1 cellular context compared by ENCODE assay signal in genomic region chr11:117072517-117073218, GRCh38.
TF ChIP-seq lines count a peak whose summit lies in the region.

No MANE protein-coding gene starts in this region.

TF ChIP-seq in HepG2, 621 proteins besides CTCF, POLR2A, EP300 and RAD21 (continued from another document and continues in another):
- TF ChIP-seq ZHX2 (IDR thresholded peaks at IDR 0.05; ENCODE audit: low read depth) (no peak), ZHX2 (CRISPR knock-in tag; IDR thresholded peaks at IDR 0.05; ENCODE audit: borderline replicate concordance) (no peak), TBL1XR1 (IDR thresholded peaks at IDR 0.05; ENCODE audit: borderline replicate concordance, low read length, partially characterized antibody) (peak; percentile 80), TFE3 (CRISPR knock-in tag; IDR thresholded peaks at IDR 0.05) (peak; percentile 35; the same call in 1 of the 2 replicates), MAFF (IDR thresholded peaks at IDR 0.05; ENCODE audit: low read depth, low read length) (peak; percentile 92), ZFX (CRISPR knock-in tag; IDR thresholded peaks at IDR 0.05; ENCODE audit: low read depth) (no peak), ZNF142 (CRISPR knock-in tag; IDR thresholded peaks at IDR 0.05) (no peak), WIZ (CRISPR knock-in tag; IDR thresholded peaks at IDR 0.05) (no peak), NR2F6 (IDR thresholded peaks at IDR 0.05) (peak; percentile 100), NR2F6 (CRISPR knock-in tag; IDR thresholded peaks at IDR 0.05) (peak; percentile 100), ETV5 (CRISPR knock-in tag; IDR thresholded peaks at IDR 0.05; ENCODE audit: borderline replicate concordance) (peak; percentile 38; the same call in 1 of the 2 replicates), FOXJ3 (CRISPR knock-in tag; IDR thresholded peaks at IDR 0.05; ENCODE audit: borderline replicate concordance) (peak; percentile 63; the same call in 1 of the 2 replicates), NR2F1 (CRISPR knock-in tag; IDR thresholded peaks at IDR 0.05) (peak; percentile 88 to 94), HOMEZ (CRISPR knock-in tag; IDR thresholded peaks at IDR 0.05; ENCODE audit: low read depth) (peak; percentile 91), ZNF12 (CRISPR knock-in tag; IDR thresholded peaks at IDR 0.05) (peak; percentile 75; the same call in 1 of the 2 replicates), ZNF780A (CRISPR knock-in tag; IDR thresholded peaks at IDR 0.05) (no peak), PLRG1 (conservative IDR thresholded peaks at IDR 0.05) (no peak), NCOA2 (CRISPR knock-in tag; IDR thresholded peaks at IDR 0.05) (peak; percentile 86), TBX3 (IDR thresholded peaks at IDR 0.05; ENCODE audit: borderline replicate concordance) (peak; percentile 51; the same call in 1 of the 2 replicates), CCDC6 (CRISPR knock-in tag; IDR thresholded peaks at IDR 0.05) (peak; percentile 28; the same call in 1 of the 2 replicates), RARA (CRISPR knock-in tag; IDR thresholded peaks at IDR 0.05) (peak; percentile 93), ZNF781 (CRISPR knock-in tag; IDR thresholded peaks at IDR 0.05; ENCODE audit: borderline replicate concordance, not compliant biosample characterization) (no peak), NR2C2 (CRISPR knock-in tag; IDR thresholded peaks at IDR 0.05; ENCODE audit: borderline replicate concordance) (peak; percentile 69; the same call in 1 of the 2 replicates)
- TF ChIP-seq, protein P1, sequence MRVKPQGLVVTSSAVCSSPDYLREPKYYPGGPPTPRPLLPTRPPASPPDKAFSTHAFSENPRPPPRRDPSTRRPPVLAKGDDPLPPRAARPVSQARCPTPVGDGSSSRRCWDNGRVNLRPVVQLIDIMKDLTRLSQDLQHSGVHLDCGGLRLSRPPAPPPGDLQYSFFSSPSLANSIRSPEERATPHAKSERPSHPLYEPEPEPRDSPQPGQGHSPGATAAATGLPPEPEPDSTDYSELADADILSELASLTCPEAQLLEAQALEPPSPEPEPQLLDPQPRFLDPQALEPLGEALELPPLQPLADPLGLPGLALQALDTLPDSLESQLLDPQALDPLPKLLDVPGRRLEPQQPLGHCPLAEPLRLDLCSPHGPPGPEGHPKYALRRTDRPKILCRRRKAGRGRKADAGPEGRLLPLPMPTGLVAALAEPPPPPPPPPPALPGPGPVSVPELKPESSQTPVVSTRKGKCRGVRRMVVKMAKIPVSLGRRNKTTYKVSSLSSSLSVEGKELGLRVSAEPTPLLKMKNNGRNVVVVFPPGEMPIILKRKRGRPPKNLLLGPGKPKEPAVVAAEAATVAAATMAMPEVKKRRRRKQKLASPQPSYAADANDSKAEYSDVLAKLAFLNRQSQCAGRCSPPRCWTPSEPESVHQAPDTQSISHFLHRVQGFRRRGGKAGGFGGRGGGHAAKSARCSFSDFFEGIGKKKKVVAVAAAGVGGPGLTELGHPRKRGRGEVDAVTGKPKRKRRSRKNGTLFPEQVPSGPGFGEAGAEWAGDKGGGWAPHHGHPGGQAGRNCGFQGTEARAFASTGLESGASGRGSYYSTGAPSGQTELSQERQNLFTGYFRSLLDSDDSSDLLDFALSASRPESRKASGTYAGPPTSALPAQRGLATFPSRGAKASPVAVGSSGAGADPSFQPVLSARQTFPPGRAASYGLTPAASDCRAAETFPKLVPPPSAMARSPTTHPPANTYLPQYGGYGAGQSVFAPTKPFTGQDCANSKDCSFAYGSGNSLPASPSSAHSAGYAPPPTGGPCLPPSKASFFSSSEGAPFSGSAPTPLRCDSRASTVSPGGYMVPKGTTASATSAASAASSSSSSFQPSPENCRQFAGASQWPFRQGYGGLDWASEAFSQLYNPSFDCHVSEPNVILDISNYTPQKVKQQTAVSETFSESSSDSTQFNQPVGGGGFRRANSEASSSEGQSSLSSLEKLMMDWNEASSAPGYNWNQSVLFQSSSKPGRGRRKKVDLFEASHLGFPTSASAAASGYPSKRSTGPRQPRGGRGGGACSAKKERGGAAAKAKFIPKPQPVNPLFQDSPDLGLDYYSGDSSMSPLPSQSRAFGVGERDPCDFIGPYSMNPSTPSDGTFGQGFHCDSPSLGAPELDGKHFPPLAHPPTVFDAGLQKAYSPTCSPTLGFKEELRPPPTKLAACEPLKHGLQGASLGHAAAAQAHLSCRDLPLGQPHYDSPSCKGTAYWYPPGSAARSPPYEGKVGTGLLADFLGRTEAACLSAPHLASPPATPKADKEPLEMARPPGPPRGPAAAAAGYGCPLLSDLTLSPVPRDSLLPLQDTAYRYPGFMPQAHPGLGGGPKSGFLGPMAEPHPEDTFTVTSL (CRISPR knock-in tag; IDR thresholded peaks at IDR 0.05; ENCODE audit: borderline replicate concordance): peak; percentile 91; the same call in 1 of the 2 replicates
- TF ChIP-seq, protein P2, sequence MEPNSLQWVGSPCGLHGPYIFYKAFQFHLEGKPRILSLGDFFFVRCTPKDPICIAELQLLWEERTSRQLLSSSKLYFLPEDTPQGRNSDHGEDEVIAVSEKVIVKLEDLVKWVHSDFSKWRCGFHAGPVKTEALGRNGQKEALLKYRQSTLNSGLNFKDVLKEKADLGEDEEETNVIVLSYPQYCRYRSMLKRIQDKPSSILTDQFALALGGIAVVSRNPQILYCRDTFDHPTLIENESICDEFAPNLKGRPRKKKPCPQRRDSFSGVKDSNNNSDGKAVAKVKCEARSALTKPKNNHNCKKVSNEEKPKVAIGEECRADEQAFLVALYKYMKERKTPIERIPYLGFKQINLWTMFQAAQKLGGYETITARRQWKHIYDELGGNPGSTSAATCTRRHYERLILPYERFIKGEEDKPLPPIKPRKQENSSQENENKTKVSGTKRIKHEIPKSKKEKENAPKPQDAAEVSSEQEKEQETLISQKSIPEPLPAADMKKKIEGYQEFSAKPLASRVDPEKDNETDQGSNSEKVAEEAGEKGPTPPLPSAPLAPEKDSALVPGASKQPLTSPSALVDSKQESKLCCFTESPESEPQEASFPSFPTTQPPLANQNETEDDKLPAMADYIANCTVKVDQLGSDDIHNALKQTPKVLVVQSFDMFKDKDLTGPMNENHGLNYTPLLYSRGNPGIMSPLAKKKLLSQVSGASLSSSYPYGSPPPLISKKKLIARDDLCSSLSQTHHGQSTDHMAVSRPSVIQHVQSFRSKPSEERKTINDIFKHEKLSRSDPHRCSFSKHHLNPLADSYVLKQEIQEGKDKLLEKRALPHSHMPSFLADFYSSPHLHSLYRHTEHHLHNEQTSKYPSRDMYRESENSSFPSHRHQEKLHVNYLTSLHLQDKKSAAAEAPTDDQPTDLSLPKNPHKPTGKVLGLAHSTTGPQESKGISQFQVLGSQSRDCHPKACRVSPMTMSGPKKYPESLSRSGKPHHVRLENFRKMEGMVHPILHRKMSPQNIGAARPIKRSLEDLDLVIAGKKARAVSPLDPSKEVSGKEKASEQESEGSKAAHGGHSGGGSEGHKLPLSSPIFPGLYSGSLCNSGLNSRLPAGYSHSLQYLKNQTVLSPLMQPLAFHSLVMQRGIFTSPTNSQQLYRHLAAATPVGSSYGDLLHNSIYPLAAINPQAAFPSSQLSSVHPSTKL (CRISPR knock-in tag; IDR thresholded peaks at IDR 0.05): peak; percentile 98
- TF ChIP-seq, protein P3, sequence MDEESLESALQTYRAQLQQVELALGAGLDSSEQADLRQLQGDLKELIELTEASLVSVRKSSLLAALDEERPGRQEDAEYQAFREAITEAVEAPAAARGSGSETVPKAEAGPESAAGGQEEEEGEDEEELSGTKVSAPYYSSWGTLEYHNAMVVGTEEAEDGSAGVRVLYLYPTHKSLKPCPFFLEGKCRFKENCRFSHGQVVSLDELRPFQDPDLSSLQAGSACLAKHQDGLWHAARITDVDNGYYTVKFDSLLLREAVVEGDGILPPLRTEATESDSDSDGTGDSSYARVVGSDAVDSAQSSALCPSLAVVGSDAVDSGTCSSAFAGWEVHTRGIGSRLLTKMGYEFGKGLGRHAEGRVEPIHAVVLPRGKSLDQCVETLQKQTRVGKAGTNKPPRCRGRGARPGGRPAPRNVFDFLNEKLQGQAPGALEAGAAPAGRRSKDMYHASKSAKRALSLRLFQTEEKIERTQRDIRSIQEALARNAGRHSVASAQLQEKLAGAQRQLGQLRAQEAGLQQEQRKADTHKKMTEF (CRISPR knock-in tag; IDR thresholded peaks at IDR 0.05): peak; percentile 60
